12 cellular contexts compared by ENCODE assay signal in the genomic region with DNA sequence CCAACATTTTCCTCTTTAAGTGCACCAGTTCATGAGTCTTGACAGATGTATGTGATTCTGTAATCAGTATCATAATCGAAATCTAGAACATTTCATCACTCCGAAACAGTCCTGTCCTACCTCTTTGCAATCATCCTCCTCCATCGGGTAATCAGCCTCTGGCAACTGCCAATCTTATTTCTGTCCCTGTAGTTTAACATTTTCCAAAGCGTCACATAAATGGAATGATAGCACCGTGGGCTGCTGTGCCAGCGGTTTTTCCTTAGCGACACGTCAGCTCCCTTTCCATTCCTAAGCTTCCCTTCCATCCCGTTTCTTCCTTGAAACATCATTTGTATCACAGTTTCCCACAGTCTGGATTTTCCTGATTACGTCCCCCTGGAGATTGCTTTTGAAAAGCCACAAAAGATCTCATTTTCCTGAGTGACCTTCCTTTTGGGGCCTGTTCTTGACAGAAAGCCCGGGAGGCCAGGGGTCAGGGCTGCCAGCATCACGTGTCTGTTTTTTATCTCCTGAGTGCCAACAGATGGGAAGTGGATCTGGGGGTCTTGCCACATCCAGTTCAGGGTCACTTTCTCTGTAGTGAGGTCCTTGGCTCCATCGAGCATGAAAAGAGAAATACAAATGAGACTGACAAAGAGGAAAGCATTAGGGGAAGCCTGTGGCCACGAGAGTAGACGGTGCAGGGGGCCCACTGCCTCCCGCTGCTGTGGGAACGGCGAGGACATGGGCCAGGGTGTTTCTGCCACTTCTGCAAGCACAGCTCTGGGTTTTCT. TPM values are rescaled to one million over a fixed set of nuclear protein-coding genes. Genes with fewer than 3 reads are reported as not detected.
DNase-seq lines count a peak whose midpoint lies in the region; ATAC-seq, FAIRE-seq and TF ChIP-seq lines count a peak whose summit lies in the region.
"Had no signal": no experiment of that assay in that cellular context is flagged by ENCODE, and none has a peak within 500 bp of the region (broad histone marks: within the 10 kb centered on the region; RNA-seq: fewer than 3 reads in every experiment).

No MANE protein-coding gene starts in this region.

- H3K27ac ChIP-seq in muscle layer of duodenum (ENCODE audit: low read length) (peak overlapping the region; percentile 6), tibial nerve (peak overlapping the region; percentile 35 to 92 (median 74))

- H3K9me3 Mint-ChIP-seq in WTC11 = no peaks in the 10 kb centered on the region
- H3K9me3 Mint-ChIP-seq: activated CD4-positive, alpha-beta memory T cell treated with anti-CD3 and anti-CD28 coated beads for 36 hours had no signal

- TF ChIP-seq EP300 in tibial nerve (IDR thresholded peaks at IDR 0.05) = peak in 1 of 2 donors; percentile 78

- H3K4me1 ChIP-seq in muscle layer of duodenum (ENCODE audit: control insufficient read depth in 1 of 2, insufficient read depth in 2 of 2, low read length in 2 of 2) = peaks cover 10 to 33% of the 10 kb centered on the region in 2 donors
- peaks cover 3 to 56% (median 35%) of the 10 kb centered on the region in 4 donors for H3K4me1 ChIP-seq in tibial nerve

- ATAC-seq in WTC11 = no peak
- no peak for ATAC-seq in GM21447 (IDR thresholded peaks at IDR 0.05; ENCODE audit: unreplicated experiment)
- ATAC-seq in GM21390 (IDR thresholded peaks at IDR 0.05; ENCODE audit: unreplicated experiment) = no peak

- POLR2A ChIA-PET in WTC11 (lab: Charles Lee) = no interaction called here

- H3K4me3 Mint-ChIP-seq in WTC11 = no peak overlapping the region
- H3K4me3 Mint-ChIP-seq: activated CD4-positive, alpha-beta memory T cell treated with anti-CD3 and anti-CD28 coated beads for 36 hours had no signal

- H3K9me3 ChIP-seq in muscle layer of duodenum (ENCODE audit: control insufficient read depth in 1 of 2, low read length in 2 of 2) = no peaks in the 10 kb centered on the region
- H3K9me3 ChIP-seq in tibial nerve = no peaks in the 10 kb centered on the region

- no peaks in the 10 kb centered on the region; the same call in 1 of the 2 replicates for H3K27me3 Mint-ChIP-seq in WTC11 (ENCODE audit: low read depth)
- H3K27me3 Mint-ChIP-seq: activated CD4-positive, alpha-beta memory T cell treated with anti-CD3 and anti-CD28 coated beads for 36 hours had no signal

- TF ChIP-seq CTCF in WTC11 (IDR thresholded peaks at IDR 0.05) (no peak), tibial nerve (IDR thresholded peaks at IDR 0.05) (no peak)

- peak overlapping the region; percentile 9 for H3K27ac Mint-ChIP-seq in WTC11
- H3K27ac Mint-ChIP-seq: activated CD4-positive, alpha-beta memory T cell treated with anti-CD3 and anti-CD28 coated beads for 36 hours had no signal

- DNase-seq in WTC11 (ENCODE audit: low spot score) (no peak), fibroblast of gingiva (ENCODE audit: low read depth) (peak; percentile 92), tibial nerve (ENCODE audit: low spot score in 2 of 2) (no peak), GM12891 (ENCODE audit: insufficient read length, low spot score) (no peak), NCI-H1694 (lab: John Stamatoyannopoulos, UW) (no peak)
- DNase-seq: activated CD4-positive, alpha-beta memory T cell treated with anti-CD3 and anti-CD28 coated beads for 36 hours; effector memory CD4-positive, alpha-beta T cell; NCI-H1092 treated with DMSO at 0.1 percent for 48 hours; stimulated activated naive CD4-positive, alpha-beta T cell had no signal

- 21 to 28% methylated on average over 18 of the region's 18 CpGs for WGBS in tibial nerve, 2 donors

- H3K36me3 ChIP-seq in muscle layer of duodenum (ENCODE audit: control insufficient read depth in 1 of 2, insufficient read depth in 2 of 2, low read length in 2 of 2) = peaks cover 1 to 9% of the 10 kb centered on the region in 2 donors
- H3K36me3 ChIP-seq in tibial nerve = peaks cover 0 to 32% (median 0%) of the 10 kb centered on the region in 3 donors

- CTCF ChIA-PET in WTC11 (lab: Charles Lee) = no interaction called here

- H3K27me3 ChIP-seq in muscle layer of duodenum (ENCODE audit: low read depth, low read length) = no peaks in the 10 kb centered on the region
- no peaks in the 10 kb centered on the region for H3K27me3 ChIP-seq in tibial nerve

- H3K36me3 Mint-ChIP-seq in WTC11 = peaks cover 20% of the 10 kb centered on the region

- TF ChIP-seq POLR2A in tibial nerve (IDR thresholded peaks at IDR 0.05) (no peak), GM12891 (IDR thresholded peaks at IDR 0.05; ENCODE audit: low read depth, low read length) (no peak)

- no peak for FAIRE-seq in GM12891 (lab: Jason Lieb, UNC)

- no peak overlapping the region for H3K4me3 ChIP-seq in muscle layer of duodenum (ENCODE audit: low read depth in 1 of 2, low read length in 2 of 2)
- H3K4me3 ChIP-seq in tibial nerve = no peak overlapping the region

- peaks cover 6% of the 10 kb centered on the region for H3K4me1 Mint-ChIP-seq in WTC11

TF ChIP-seq in WTC11, 78 proteins besides CTCF, POLR2A, EP300 and RAD21:
- TF ChIP-seq SOX15 (CRISPR knock-in tag; IDR thresholded peaks at IDR 0.05) (no peak), GABPB1 (CRISPR knock-in tag; IDR thresholded peaks at IDR 0.05) (peak; percentile 32; the same call in 1 of the 2 replicates), CREM (CRISPR knock-in tag; IDR thresholded peaks at IDR 0.05) (no peak)
- TF ChIP-seq, protein P1, sequence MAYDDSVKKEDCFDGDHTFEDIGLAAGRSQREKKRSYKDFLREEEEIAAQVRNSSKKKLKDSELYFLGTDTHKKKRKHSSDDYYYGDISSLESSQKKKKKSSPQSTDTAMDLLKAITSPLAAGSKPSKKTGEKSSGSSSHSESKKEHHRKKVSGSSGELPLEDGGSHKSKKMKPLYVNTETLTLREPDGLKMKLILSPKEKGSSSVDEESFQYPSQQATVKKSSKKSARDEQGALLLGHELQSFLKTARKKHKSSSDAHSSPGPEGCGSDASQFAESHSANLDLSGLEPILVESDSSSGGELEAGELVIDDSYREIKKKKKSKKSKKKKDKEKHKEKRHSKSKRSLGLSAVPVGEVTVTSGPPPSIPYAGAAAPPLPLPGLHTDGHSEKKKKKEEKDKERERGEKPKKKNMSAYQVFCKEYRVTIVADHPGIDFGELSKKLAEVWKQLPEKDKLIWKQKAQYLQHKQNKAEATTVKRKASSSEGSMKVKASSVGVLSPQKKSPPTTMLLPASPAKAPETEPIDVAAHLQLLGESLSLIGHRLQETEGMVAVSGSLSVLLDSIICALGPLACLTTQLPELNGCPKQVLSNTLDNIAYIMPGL (CRISPR knock-in tag; IDR thresholded peaks at IDR 0.05) = no peak

TF ChIP-seq in GM12891, 5 proteins besides CTCF, POLR2A, EP300 and RAD21:
- TF ChIP-seq PAX5 (IDR thresholded peaks at IDR 0.05; ENCODE audit: insufficient read depth, low read length, severe bottlenecking) (no peak), POU2F2 (IDR thresholded peaks at IDR 0.05; ENCODE audit: low read depth, low read length) (no peak), POLR2AphosphoS5 (IDR thresholded peaks at IDR 0.05; ENCODE audit: low read depth, low read length) (no peak), TAF1 (IDR thresholded peaks at IDR 0.05; ENCODE audit: low read depth, low read length) (no peak), SPI1 (IDR thresholded peaks at IDR 0.05; ENCODE audit: low read depth, low read length) (no peak)

RNA-seq across cellular contexts. Expression of a gene that starts 31.6 kb away (rescaled TPM):
- total RNA-seq in WTC11 (2021) = 20.1 to 23.0 TPM (median 21.9 TPM) in 3 replicates
- total RNA-seq in tibial nerve = 100 to 1,000 TPM in 1 of 4 donors, 10 to 100 TPM in 3; 38.7 to 108 (median 53.2) TPM
- polyA plus RNA-seq in GM12891 (2012; ENCODE audit: low read depth, missing spikeins) = 41.7 TPM

RNA-seq across cellular contexts. Expression of a gene that starts 47.8 kb away (rescaled TPM):
- total RNA-seq in WTC11 (2021) = 151 to 178 TPM (median 169 TPM) in 3 replicates
- 100 to 1,000 TPM in 2 of 4 donors, 10 to 100 TPM in 2; 66.6 to 244 (median 107) TPM for total RNA-seq in tibial nerve
- polyA plus RNA-seq in GM12891 (2012; ENCODE audit: low read depth, missing spikeins) = 41.4 TPM
